8 cellular contexts compared by ENCODE assay signal in the genomic region with DNA sequence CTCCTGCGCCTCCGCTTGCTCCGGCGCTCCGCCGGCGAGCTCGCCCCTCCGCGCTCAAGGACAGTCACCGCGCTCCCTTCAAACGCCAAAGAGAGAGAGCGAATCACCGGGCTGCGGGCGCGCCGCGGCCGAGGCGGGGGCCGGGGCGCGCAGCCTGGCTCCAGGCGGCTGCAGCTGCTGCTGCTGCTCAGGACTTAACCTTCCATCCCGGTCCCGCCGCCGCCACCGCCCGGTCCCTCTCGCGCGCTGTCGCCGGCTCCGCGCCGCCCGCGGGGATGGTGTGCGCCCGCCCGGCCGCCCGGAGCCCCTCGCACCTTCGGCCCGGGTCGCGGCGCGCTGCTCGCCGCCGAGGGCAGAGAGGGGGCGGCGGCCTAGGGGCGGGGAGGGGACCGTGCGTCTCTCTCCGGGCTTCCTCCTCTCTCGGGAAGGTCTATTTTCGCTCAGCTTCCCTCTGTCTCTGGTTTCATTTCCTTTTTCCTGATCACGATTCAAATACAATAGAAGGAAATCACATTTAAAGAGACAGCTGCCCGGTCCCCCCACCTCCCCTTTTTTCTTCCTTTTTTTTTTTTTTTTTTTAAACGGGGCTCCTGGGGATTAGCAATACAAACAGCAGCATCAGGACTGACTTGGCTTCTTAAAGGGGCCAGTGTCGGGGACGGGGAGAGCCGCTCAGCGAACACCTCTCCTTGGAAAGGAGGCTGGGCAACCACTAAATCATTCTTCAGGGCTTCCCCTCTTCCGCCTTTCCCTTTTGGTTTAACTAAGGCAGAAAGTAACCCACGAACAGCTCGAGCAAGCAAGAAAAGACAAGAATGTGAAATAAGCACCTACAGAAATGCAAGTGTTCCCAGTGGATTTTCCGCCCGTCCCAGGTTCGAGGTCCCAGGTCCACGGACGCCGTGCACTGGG. TPM values are rescaled to one million over a fixed set of nuclear protein-coding genes. Genes with fewer than 3 reads are reported as not detected.
DNase-seq lines count a peak whose midpoint lies in the region; ATAC-seq, FAIRE-seq and TF ChIP-seq lines count a peak whose summit lies in the region.

No MANE protein-coding gene starts in this region.

- no peaks in the 10 kb centered on the region for H3K9me3 ChIP-seq in neural cell (ENCODE audit: low read length)

- peak overlapping the region; percentile 73 for H3K9ac ChIP-seq in neural cell (ENCODE audit: low read length)

- H3K4me3 Mint-ChIP-seq in Calu3 (ENCODE audit: low read depth, unreplicated experiment) (peak overlapping the region; percentile 69), activated B cell treated with CpG ODN at 0.5 μM for 24 hours (peak overlapping the region; percentile 92)

- no peaks in the 10 kb centered on the region for H3K9me3 Mint-ChIP-seq in Calu3 (ENCODE audit: low read depth, unreplicated experiment)
- H3K9me3 Mint-ChIP-seq in activated B cell treated with CpG ODN at 0.5 μM for 24 hours: no peaks in the 10 kb centered on the region

- no peaks in the 10 kb centered on the region for H3K79me2 ChIP-seq in neural cell (replicated peaks; ENCODE audit: insufficient read depth, low read length)

- peak overlapping the region; percentile 42 for H2AFZ ChIP-seq in neural cell (ENCODE audit: low read depth, low read length)

- H3K4me3 ChIP-seq in neural cell (ENCODE audit: low read length): peak overlapping the region; percentile 77

- H3K9me2 ChIP-seq in neural cell (ENCODE audit: insufficient read depth, low read length): no peaks in the 10 kb centered on the region

- peak; percentile 29 for TF ChIP-seq EP300 in neural cell (conservative IDR thresholded peaks at IDR 0.05; ENCODE audit: poor library complexity, severe bottlenecking)

- H3K4me1 Mint-ChIP-seq in Calu3 (ENCODE audit: low read depth, unreplicated experiment): peaks cover 5% of the 10 kb centered on the region
- H3K4me1 Mint-ChIP-seq in activated B cell treated with CpG ODN at 0.5 μM for 24 hours: peaks cover 36% of the 10 kb centered on the region

- CTCF ChIA-PET in Calu3 (lab: Charles Lee): interaction anchor here (0.7 kb wide), 1 partner anchor 63 kb away, joined by 3 read pairs; no protein-coding TSS in a partner anchor
- CTCF ChIA-PET in activated B cell treated with CpG ODN at 0.5 μM for 24 hours (lab: Charles Lee): interaction anchor here (1.0 to 4.3 kb wide), 3 partner anchors 12 to 101 kb away, joined by 3 to 32 read pairs (median 17); no protein-coding TSS in a partner anchor

- peak; percentile 15 for DNase-seq in Calu3
- peak; percentile 80 for DNase-seq in GM20000 (ENCODE audit: low spot score)
- DNase-seq in NCI-H1417 (lab: John Stamatoyannopoulos, UW): peak; percentile 54 to 83 (median 81)
- peak; percentile 57 for DNase-seq in activated B cell treated with CpG ODN at 0.5 μM for 24 hours
- peak; percentile 57 to 61 for DNase-seq in frontal cortex (ENCODE audit: low spot score in 2 of 2)
- no peak for DNase-seq in GM19240 (ENCODE audit: insufficient read length, low spot score)
- DNase-seq in ureter (ENCODE audit: low spot score): no peak

- no peaks in the 10 kb centered on the region for H3K36me3 ChIP-seq in neural cell (ENCODE audit: insufficient read depth, low read length)

- H3K27me3 Mint-ChIP-seq in Calu3 (ENCODE audit: unreplicated experiment) (peaks cover 94% of the 10 kb centered on the region), activated B cell treated with CpG ODN at 0.5 μM for 24 hours (no peaks in the 10 kb centered on the region)

- peak; percentile 17 for TF ChIP-seq RAD21 in neural cell (conservative IDR thresholded peaks at IDR 0.05)

- peak overlapping the region; percentile 89 for H3K4me2 ChIP-seq in neural cell (ENCODE audit: low read length)

- no peak for FAIRE-seq in frontal cortex (lab: Jason Lieb, UNC)

- H3K27ac Mint-ChIP-seq in Calu3 (ENCODE audit: unreplicated experiment): no peak overlapping the region
- peak overlapping the region; percentile 74 for H3K27ac Mint-ChIP-seq in activated B cell treated with CpG ODN at 0.5 μM for 24 hours

- POLR2A ChIA-PET in activated B cell treated with CpG ODN at 0.5 μM for 24 hours (lab: Charles Lee): interaction anchor here (1.0 to 4.5 kb wide), 7 partner anchors 9 to 52 kb away, joined by 3 to 30 read pairs (median 6); a partner anchor contains a TSS

- TF ChIP-seq CTCF in Calu3 (IDR thresholded peaks at IDR 0.05; ENCODE audit: unreplicated experiment): no peak
- no peak for TF ChIP-seq CTCF in GM20000 (IDR thresholded peaks at IDR 0.05; ENCODE audit: extremely low read depth, missing control alignments)
- no peak for TF ChIP-seq CTCF in activated B cell treated with CpG ODN at 0.5 μM for 24 hours (IDR thresholded peaks at IDR 0.05)
- TF ChIP-seq CTCF in neural cell (IDR thresholded peaks at IDR 0.05; ENCODE audit: poor library complexity, severe bottlenecking): no peak

- ATAC-seq in activated B cell treated with CpG ODN at 0.5 μM for 24 hours (ENCODE audit: low read depth): peak; percentile 72

- H3K27ac ChIP-seq in neural cell (ENCODE audit: low read length): peak overlapping the region; percentile 67

- H3K27me3 ChIP-seq in neural cell (ENCODE audit: insufficient read depth, low read depth, low read length): no peaks in the 10 kb centered on the region

- no TSS peak for BruUV-seq in Calu3 (replicated peaks; lab: Mats Ljungman, UMichigan)

- H3K36me3 Mint-ChIP-seq in Calu3 (ENCODE audit: insufficient read depth, unreplicated experiment) (peaks cover 7% of the 10 kb centered on the region), activated B cell treated with CpG ODN at 0.5 μM for 24 hours (ENCODE audit: low read depth) (peaks cover 3% of the 10 kb centered on the region)

- no peaks in the 10 kb centered on the region for H4K20me1 ChIP-seq in neural cell (ENCODE audit: insufficient read depth)

- H3F3A ChIP-seq in neural cell (ENCODE audit: insufficient read depth, low read length, poor library complexity, severe bottlenecking): no peaks in the 10 kb centered on the region

- intact Hi-C loops in Calu3 (cut with micrococcal nuclease; ENCODE audit: unreplicated experiment) (no loop called here), activated B cell treated with CpG ODN at 0.5 μM for 24 hours (cut with micrococcal nuclease) (loop anchor here (1.0 to 2.0 kb wide), 5 partner anchors 11 to 181 kb away; a partner anchor contains a TSS)

TF ChIP-seq in neural cell, 6 proteins besides CTCF, POLR2A, EP300 and RAD21:
- no peak for TF ChIP-seq SMC3 (conservative IDR thresholded peaks at IDR 0.05; ENCODE audit: poor library complexity)
- TF ChIP-seq EZH2 (IDR thresholded peaks at IDR 0.05; ENCODE audit: borderline replicate concordance, insufficient read depth, low read length, poor library complexity, severe bottlenecking): no peak
- TF ChIP-seq TAF1 (IDR thresholded peaks at IDR 0.05; ENCODE audit: low read depth): no peak
- TF ChIP-seq POLR2AphosphoS5 (IDR thresholded peaks at IDR 0.05): no peak
- TF ChIP-seq, protein P1, sequence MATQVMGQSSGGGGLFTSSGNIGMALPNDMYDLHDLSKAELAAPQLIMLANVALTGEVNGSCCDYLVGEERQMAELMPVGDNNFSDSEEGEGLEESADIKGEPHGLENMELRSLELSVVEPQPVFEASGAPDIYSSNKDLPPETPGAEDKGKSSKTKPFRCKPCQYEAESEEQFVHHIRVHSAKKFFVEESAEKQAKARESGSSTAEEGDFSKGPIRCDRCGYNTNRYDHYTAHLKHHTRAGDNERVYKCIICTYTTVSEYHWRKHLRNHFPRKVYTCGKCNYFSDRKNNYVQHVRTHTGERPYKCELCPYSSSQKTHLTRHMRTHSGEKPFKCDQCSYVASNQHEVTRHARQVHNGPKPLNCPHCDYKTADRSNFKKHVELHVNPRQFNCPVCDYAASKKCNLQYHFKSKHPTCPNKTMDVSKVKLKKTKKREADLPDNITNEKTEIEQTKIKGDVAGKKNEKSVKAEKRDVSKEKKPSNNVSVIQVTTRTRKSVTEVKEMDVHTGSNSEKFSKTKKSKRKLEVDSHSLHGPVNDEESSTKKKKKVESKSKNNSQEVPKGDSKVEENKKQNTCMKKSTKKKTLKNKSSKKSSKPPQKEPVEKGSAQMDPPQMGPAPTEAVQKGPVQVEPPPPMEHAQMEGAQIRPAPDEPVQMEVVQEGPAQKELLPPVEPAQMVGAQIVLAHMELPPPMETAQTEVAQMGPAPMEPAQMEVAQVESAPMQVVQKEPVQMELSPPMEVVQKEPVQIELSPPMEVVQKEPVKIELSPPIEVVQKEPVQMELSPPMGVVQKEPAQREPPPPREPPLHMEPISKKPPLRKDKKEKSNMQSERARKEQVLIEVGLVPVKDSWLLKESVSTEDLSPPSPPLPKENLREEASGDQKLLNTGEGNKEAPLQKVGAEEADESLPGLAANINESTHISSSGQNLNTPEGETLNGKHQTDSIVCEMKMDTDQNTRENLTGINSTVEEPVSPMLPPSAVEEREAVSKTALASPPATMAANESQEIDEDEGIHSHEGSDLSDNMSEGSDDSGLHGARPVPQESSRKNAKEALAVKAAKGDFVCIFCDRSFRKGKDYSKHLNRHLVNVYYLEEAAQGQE (IDR thresholded peaks at IDR 0.05; ENCODE audit: borderline replicate concordance): peak; percentile 50
- TF ChIP-seq MXI1 (conservative IDR thresholded peaks at IDR 0.05; ENCODE audit: poor library complexity, severe bottlenecking): peak; percentile 11

RNA-seq across cellular contexts. Expression of a gene that starts 22.1 kb away (rescaled TPM):
- total RNA-seq in Calu3 (2022) (0.38 and 1.3 TPM in 2 replicates), activated B cell treated with CpG ODN at 0.5 μM for 24 hours (29.1 and 34.4 TPM in 2 replicates), frontal cortex (17.1 TPM), ureter (14.0 TPM)
- 33.2 and 34.5 TPM in 2 replicates for polyA plus RNA-seq in neural cell
- 16.8 and 22.3 TPM in 2 replicates for polyA minus RNA-seq in neural cell

Comparison
In these comparisons a context has a peak if more than half of its experiments do, and no peak if none do; other contexts are left out.
1. DNase-seq: peak in Calu3 (single experiment), GM20000 (single experiment), NCI-H1417 (3 of 3), activated B cell treated with CpG ODN at 0.5 μM for 24 hours (single experiment) and frontal cortex (2 of 2); none in GM19240 (single experiment) and ureter (single experiment).